In genomic region chr1:193819376-193819775, GRCh38 we compare ENCODE assay signal across 26 cellular contexts.
A peak's percentile ranks its signal among the peaks of the same experiment; 100 is the strongest.
DNase-seq lines count a peak whose midpoint lies in the region; ATAC-seq, FAIRE-seq and TF ChIP-seq lines count a peak whose summit lies in the region.
"Had no signal": no experiment of that assay in that cellular context is flagged by ENCODE, and none has a peak within 500 bp of the region (broad histone marks: within the 10 kb centered on the region; RNA-seq: fewer than 3 reads in every experiment).

No MANE protein-coding gene starts in this region.

- no peaks in the 10 kb centered on the region for H3K4me1 ChIP-seq in lower lobe of right lung
- H3K4me1 ChIP-seq: BE2C, BLaER1, Caco-2 had no signal

- no peak overlapping the region for H3K27ac ChIP-seq in lower lobe of right lung
- H3K27ac ChIP-seq: BLaER1 had no signal

- no peaks in the 10 kb centered on the region for H3K36me3 ChIP-seq in lower lobe of right lung
- H3K36me3 ChIP-seq: BE2C, BLaER1 had no signal

- H3K27me3 ChIP-seq in lower lobe of right lung (ENCODE audit: low read depth), result no peaks in the 10 kb centered on the region
- H3K27me3 ChIP-seq: BE2C, BLaER1 had no signal

- peak; percentile 60 for FAIRE-seq in D721Med (lab: Jason Lieb, UNC)
- FAIRE-seq: A204.1, GM12878, GM12892, GM18507 had no signal

- intact Hi-C loops in lower lobe of right lung (cut with DNase I), result no loop called here

- H3K4me3 ChIP-seq in lower lobe of right lung, result no peak overlapping the region
- H3K4me3 ChIP-seq: BLaER1, GM12878 had no signal

- no peak for ATAC-seq in lower lobe of right lung
- no peak for ATAC-seq in GM21786 (IDR thresholded peaks at IDR 0.05; ENCODE audit: unreplicated experiment)
- ATAC-seq: GM12878 had no signal

- DNase-seq in D721Med (ENCODE audit: insufficient read length, low spot score) (no peak), RPMI7951 (ENCODE audit: low read depth) (peak; percentile 30), hepatic stellate cell (ENCODE audit: low spot score) (no peak), lower lobe of right lung (no peak)
- DNase-seq: 8988T; ACHN; BE2C; C1 segment of cervical spinal cord; Caco-2; Calu3; CD4-positive, alpha-beta memory T cell; CD4-positive, CD25-positive, alpha-beta regulatory T cell; CD8-positive, alpha-beta memory T cell; DMS 273 treated with DMSO at 0.1 percent for 48 hours; DMS153; DMS53; DMS79; DND-41; EL; GDM1 had no signal

- TF ChIP-seq CTCF in D721Med (IDR thresholded peaks at IDR 0.05; ENCODE audit: insufficient read depth, missing control alignments) (no peak), lower lobe of right lung (IDR thresholded peaks at IDR 0.05) (no peak)

- peaks cover 4% of the 10 kb centered on the region for H3K9me3 ChIP-seq in lower lobe of right lung
- H3K9me3 ChIP-seq: BE2C, Caco-2 had no signal
